23 cellular contexts compared by ENCODE assay signal in the genomic region with DNA sequence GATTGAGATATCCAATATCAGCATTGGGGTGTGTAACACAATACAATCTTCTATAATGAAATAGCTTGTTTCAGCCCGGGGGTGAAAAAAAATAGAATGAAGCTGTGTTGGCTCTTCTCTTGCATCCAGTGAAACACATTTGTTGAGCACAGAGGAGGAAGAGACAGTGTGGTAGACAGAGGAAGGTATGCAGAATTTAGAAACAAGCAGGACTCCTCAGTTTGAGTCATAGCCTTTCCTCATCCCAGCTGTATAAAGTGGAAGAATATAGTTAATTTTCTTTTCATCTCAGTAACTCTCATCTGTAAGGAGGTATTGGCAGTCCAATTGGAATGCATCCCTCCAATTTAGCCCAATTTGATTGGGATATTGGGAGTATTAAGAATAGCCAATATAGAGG.
"Had no signal": no experiment of that assay in that cellular context is flagged by ENCODE, and none has a peak within 500 bp of the region (broad histone marks: within the 10 kb centered on the region; RNA-seq: fewer than 3 reads in every experiment).

No MANE protein-coding gene starts in this region.

- H3K4me1 ChIP-seq: body of pancreas, heart right ventricle, prostate gland, spleen, testis, uterus had no signal

- H3K27me3 Mint-ChIP-seq: activated CD4-positive, alpha-beta T cell treated with anti-CD3 and anti-CD28 coated beads, Interleukin-2, amount 10 ng/mL, durations not matched to agents 24 days and 14 days; activated CD8-positive, alpha-beta memory T cell treated with anti-CD3 and anti-CD28 coated beads, Interleukin-2, amount 10 ng/mL, durations not matched to agents 7 days and 5 days; dendritic cell treated with granulocyte-macrophage colony-stimulating factor and Interleukin-4, amounts not matched to agents 40 ng/mL and 50 ng/mL, for 4 days had no signal

- H3K27me3 ChIP-seq: body of pancreas, heart right ventricle, neutrophil, ovary, testis, uterus had no signal

- H3K9me3 ChIP-seq: body of pancreas, neutrophil, ovary, prostate gland, testis had no signal

- ATAC-seq: activated CD8-positive, alpha-beta memory T cell treated with anti-CD3 and anti-CD28 coated beads, Interleukin-2, amount 10 ng/mL, durations not matched to agents 7 days and 5 days; activated CD8-positive, alpha-beta T cell treated with anti-CD3 and anti-CD28 coated beads for 36 hours; body of pancreas; esophagus mucosa; heart right ventricle; left colon had no signal

- DNase-seq: activated CD4-positive, alpha-beta T cell treated with anti-CD3 and anti-CD28 coated beads, Interleukin-2, amount 10 ng/mL, durations not matched to agents 24 days and 14 days; activated CD8-positive, alpha-beta memory T cell treated with anti-CD3 and anti-CD28 coated beads, Interleukin-2, amount 10 ng/mL, durations not matched to agents 7 days and 5 days; activated CD8-positive, alpha-beta T cell treated with anti-CD3 and anti-CD28 coated beads for 36 hours; activated effector memory CD4-positive, alpha-beta T cell treated with anti-CD3 and anti-CD28 coated beads, Interleukin-2, amount 50 U/mL, for 16 hours; activated naive CD4-positive, alpha-beta T cell treated with anti-CD3 and anti-CD28 coated beads, Interleukin-2, amount 10 ng/mL, durations not matched to agents 7 days and 5 days; activated T-cell treated with anti-CD3 and anti-CD28 coated beads for 4 hours; amygdala; body of pancreas; effector CD8-positive, alpha-beta T cell; heart right ventricle; left colon; ovary; spleen; stimulated activated CD4-positive, alpha-beta T cell treated with anti-CD3 and anti-CD28 coated beads, Interleukin-4, amount 100 ng/mL, for 1 hour; stimulated activated naive CD4-positive, alpha-beta T cell; testis; uterus had no signal

- H3K4me1 Mint-ChIP-seq: activated CD4-positive, alpha-beta T cell treated with anti-CD3 and anti-CD28 coated beads, Interleukin-2, amount 10 ng/mL, durations not matched to agents 24 days and 14 days; activated CD8-positive, alpha-beta memory T cell treated with anti-CD3 and anti-CD28 coated beads, Interleukin-2, amount 10 ng/mL, durations not matched to agents 7 days and 5 days; activated naive CD4-positive, alpha-beta T cell treated with anti-CD3 and anti-CD28 coated beads, Interleukin-2, amount 10 ng/mL, durations not matched to agents 7 days and 5 days; nephron had no signal

- H3K27ac Mint-ChIP-seq: activated CD4-positive, alpha-beta T cell treated with anti-CD3 and anti-CD28 coated beads, Interleukin-2, amount 10 ng/mL, durations not matched to agents 24 days and 14 days; activated CD8-positive, alpha-beta memory T cell treated with anti-CD3 and anti-CD28 coated beads, Interleukin-2, amount 10 ng/mL, durations not matched to agents 7 days and 5 days; activated CD8-positive, alpha-beta T cell treated with anti-CD3 and anti-CD28 coated beads for 36 hours; activated naive CD4-positive, alpha-beta T cell treated with anti-CD3 and anti-CD28 coated beads, Interleukin-2, amount 10 ng/mL, durations not matched to agents 7 days and 5 days; dendritic cell treated with granulocyte-macrophage colony-stimulating factor and Interleukin-4, amounts not matched to agents 40 ng/mL and 50 ng/mL, for 4 days; nephron had no signal

- H3K4me3 Mint-ChIP-seq: activated CD4-positive, alpha-beta T cell treated with anti-CD3 and anti-CD28 coated beads, Interleukin-2, amount 10 ng/mL, durations not matched to agents 24 days and 14 days; activated CD8-positive, alpha-beta memory T cell treated with anti-CD3 and anti-CD28 coated beads, Interleukin-2, amount 10 ng/mL, durations not matched to agents 7 days and 5 days; activated CD8-positive, alpha-beta T cell treated with anti-CD3 and anti-CD28 coated beads for 36 hours; activated naive CD4-positive, alpha-beta T cell treated with anti-CD3 and anti-CD28 coated beads, Interleukin-2, amount 10 ng/mL, durations not matched to agents 7 days and 5 days; dendritic cell treated with granulocyte-macrophage colony-stimulating factor and Interleukin-4, amounts not matched to agents 40 ng/mL and 50 ng/mL, for 4 days; nephron had no signal

- H3K36me3 ChIP-seq: heart right ventricle, neutrophil, ovary, prostate gland, spleen, uterus had no signal

- H3K4me3 ChIP-seq: body of pancreas, heart right ventricle, ovary, prostate gland, spleen, testis, uterus had no signal

- FAIRE-seq: keratinocyte had no signal

- H3K27ac ChIP-seq: body of pancreas, heart right ventricle, neutrophil, ovary, prostate gland, spleen, testis, uterus had no signal

- H3K36me3 Mint-ChIP-seq: activated CD8-positive, alpha-beta memory T cell treated with anti-CD3 and anti-CD28 coated beads, Interleukin-2, amount 10 ng/mL, durations not matched to agents 7 days and 5 days; activated naive CD4-positive, alpha-beta T cell treated with anti-CD3 and anti-CD28 coated beads, Interleukin-2, amount 10 ng/mL, durations not matched to agents 7 days and 5 days had no signal
